ENCODE assay signal across 1 cellular context in the genomic region with DNA sequence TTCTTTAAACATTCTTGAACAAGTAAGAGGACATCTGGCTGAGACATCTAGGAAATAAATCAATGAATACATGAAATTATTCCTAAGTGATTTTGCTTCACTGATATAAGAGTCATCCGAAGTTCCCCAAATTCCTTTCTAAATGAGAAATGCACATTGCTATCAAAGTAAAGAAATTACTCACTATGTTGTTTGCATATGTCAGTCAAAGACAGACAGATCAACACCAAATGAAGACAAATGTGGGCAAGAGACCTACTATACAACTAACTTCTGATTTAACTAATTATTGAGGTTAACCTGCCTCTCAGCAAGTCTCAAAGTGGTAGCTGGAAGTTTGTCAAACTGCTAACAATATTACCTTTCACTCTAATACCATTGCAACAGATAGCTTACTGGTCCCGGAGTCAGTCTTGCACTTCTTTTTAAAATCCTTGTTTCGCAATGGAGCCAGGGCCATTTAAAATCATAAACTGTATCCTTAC.
A peak's percentile ranks its signal among the peaks of the same experiment; 100 is the strongest.
TF ChIP-seq lines count a peak whose summit lies in the region.

No MANE protein-coding gene starts in this region.

TF ChIP-seq in GM12878, 131 proteins besides CTCF, POLR2A, EP300 and RAD21 (continues in another document):
- no peak for TF ChIP-seq BRCA1 (IDR thresholded peaks at IDR 0.05; ENCODE audit: low read depth, low read length)
- TF ChIP-seq NBN (IDR thresholded peaks at IDR 0.05) = no peak
- no peak for TF ChIP-seq NR2C1 (IDR thresholded peaks at IDR 0.05)
- no peak for TF ChIP-seq RAD51 (IDR thresholded peaks at IDR 0.05)
- no peak for TF ChIP-seq KAT2A (conservative IDR thresholded peaks at IDR 0.05; ENCODE audit: control insufficient read depth, low read depth, low read length)
- peak; percentile 57; the same call in 1 of the 2 replicates for TF ChIP-seq IRF4 (IDR thresholded peaks at IDR 0.05; ENCODE audit: low read depth, low read length)
- no peak for TF ChIP-seq ZSCAN29 (IDR thresholded peaks at IDR 0.05)
- TF ChIP-seq SRF (IDR thresholded peaks at IDR 0.05; ENCODE audit: low read depth in 2 of 2, low read length in 2 of 2) = no peak
- TF ChIP-seq RUNX3 (IDR thresholded peaks at IDR 0.05; ENCODE audit: low read length) = peak; percentile 62
- TF ChIP-seq MYC (IDR thresholded peaks at IDR 0.05; ENCODE audit: insufficient read depth, insufficient read length, insufficient replicate concordance, low read length, severe bottlenecking) = no peak
- TF ChIP-seq, protein P1, sequence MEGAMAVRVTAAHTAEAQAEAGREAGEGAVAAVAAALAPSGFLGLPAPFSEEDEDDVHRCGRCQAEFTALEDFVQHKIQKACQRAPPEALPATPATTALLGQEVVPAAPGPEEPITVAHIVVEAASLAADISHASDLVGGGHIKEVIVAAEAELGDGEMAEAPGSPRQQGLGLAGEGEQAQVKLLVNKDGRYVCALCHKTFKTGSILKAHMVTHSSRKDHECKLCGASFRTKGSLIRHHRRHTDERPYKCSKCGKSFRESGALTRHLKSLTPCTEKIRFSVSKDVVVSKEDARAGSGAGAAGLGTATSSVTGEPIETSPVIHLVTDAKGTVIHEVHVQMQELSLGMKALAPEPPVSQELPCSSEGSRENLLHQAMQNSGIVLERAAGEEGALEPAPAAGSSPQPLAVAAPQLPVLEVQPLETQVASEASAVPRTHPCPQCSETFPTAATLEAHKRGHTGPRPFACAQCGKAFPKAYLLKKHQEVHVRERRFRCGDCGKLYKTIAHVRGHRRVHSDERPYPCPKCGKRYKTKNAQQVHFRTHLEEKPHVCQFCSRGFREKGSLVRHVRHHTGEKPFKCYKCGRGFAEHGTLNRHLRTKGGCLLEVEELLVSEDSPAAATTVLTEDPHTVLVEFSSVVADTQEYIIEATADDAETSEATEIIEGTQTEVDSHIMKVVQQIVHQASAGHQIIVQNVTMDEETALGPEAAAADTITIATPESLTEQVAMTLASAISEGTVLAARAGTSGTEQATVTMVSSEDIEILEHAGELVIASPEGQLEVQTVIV (IDR thresholded peaks at IDR 0.05; ENCODE audit: borderline replicate concordance, partially characterized antibody) = no peak
- no peak for TF ChIP-seq USF1 (IDR thresholded peaks at IDR 0.05; ENCODE audit: borderline replicate concordance, extremely low read length, insufficient read depth, low read depth, low read length)
- TF ChIP-seq NR2F1 (conservative IDR thresholded peaks at IDR 0.05) = peak; percentile 61; the same call in 1 of the 2 replicates
- peak; percentile 58 for TF ChIP-seq IKZF1 (conservative IDR thresholded peaks at IDR 0.05)
- TF ChIP-seq SMAD5 (IDR thresholded peaks at IDR 0.05; ENCODE audit: low read depth) = no peak
- TF ChIP-seq ZNF384 (IDR thresholded peaks at IDR 0.05; ENCODE audit: borderline replicate concordance, low read depth, low read length) = no peak
- no peak for TF ChIP-seq USF2 (IDR thresholded peaks at IDR 0.05; ENCODE audit: borderline replicate concordance, low read depth, low read length)
- no peak for TF ChIP-seq IRF3 (IDR thresholded peaks at IDR 0.05)
- peak; percentile 42; the same call in 1 of the 2 replicates for TF ChIP-seq BCL11A (IDR thresholded peaks at IDR 0.05; ENCODE audit: low read depth, low read length)
- no peak for TF ChIP-seq CEBPB (IDR thresholded peaks at IDR 0.05; ENCODE audit: borderline replicate concordance in 1 of 2, low read depth in 2 of 2, low read length in 2 of 2)
- TF ChIP-seq E2F4 (IDR thresholded peaks at IDR 0.05; ENCODE audit: low read depth, low read length) = no peak
- TF ChIP-seq MAX (IDR thresholded peaks at IDR 0.05; ENCODE audit: low read depth, low read length) = no peak
- TF ChIP-seq PRDM15 (CRISPR knock-in tag; IDR thresholded peaks at IDR 0.05) = no peak
- peak; percentile 89 for TF ChIP-seq PKNOX1 (IDR thresholded peaks at IDR 0.05)
- TF ChIP-seq, protein P2, sequence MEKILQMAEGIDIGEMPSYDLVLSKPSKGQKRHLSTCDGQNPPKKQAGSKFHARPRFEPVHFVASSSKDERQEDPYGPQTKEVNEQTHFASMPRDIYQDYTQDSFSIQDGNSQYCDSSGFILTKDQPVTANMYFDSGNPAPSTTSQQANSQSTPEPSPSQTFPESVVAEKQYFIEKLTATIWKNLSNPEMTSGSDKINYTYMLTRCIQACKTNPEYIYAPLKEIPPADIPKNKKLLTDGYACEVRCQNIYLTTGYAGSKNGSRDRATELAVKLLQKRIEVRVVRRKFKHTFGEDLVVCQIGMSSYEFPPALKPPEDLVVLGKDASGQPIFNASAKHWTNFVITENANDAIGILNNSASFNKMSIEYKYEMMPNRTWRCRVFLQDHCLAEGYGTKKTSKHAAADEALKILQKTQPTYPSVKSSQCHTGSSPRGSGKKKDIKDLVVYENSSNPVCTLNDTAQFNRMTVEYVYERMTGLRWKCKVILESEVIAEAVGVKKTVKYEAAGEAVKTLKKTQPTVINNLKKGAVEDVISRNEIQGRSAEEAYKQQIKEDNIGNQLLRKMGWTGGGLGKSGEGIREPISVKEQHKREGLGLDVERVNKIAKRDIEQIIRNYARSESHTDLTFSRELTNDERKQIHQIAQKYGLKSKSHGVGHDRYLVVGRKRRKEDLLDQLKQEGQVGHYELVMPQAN (conservative IDR thresholded peaks at IDR 0.05) = no peak
- TF ChIP-seq CHD4 (IDR thresholded peaks at IDR 0.05) = no peak
- TF ChIP-seq POU2F2 (IDR thresholded peaks at IDR 0.05; ENCODE audit: borderline replicate concordance, low read depth, low read length) = peak; percentile 57; the same call in 2 of the 3 replicates
- TF ChIP-seq, protein P3, sequence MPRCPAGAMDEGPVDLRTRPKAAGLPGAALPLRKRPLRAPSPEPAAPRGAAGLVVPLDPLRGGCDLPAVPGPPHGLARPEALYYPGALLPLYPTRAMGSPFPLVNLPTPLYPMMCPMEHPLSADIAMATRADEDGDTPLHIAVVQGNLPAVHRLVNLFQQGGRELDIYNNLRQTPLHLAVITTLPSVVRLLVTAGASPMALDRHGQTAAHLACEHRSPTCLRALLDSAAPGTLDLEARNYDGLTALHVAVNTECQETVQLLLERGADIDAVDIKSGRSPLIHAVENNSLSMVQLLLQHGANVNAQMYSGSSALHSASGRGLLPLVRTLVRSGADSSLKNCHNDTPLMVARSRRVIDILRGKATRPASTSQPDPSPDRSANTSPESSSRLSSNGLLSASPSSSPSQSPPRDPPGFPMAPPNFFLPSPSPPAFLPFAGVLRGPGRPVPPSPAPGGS (IDR thresholded peaks at IDR 0.05; ENCODE audit: borderline replicate concordance, insufficient read depth, low read depth, low read length, poor library complexity, severe bottlenecking) = no peak
- TF ChIP-seq BACH1 (IDR thresholded peaks at IDR 0.05; ENCODE audit: borderline replicate concordance) = peak; percentile 75; the same call in 1 of the 2 replicates
- no peak for TF ChIP-seq CBX5 (IDR thresholded peaks at IDR 0.05; ENCODE audit: low read depth)
- TF ChIP-seq, protein P4, sequence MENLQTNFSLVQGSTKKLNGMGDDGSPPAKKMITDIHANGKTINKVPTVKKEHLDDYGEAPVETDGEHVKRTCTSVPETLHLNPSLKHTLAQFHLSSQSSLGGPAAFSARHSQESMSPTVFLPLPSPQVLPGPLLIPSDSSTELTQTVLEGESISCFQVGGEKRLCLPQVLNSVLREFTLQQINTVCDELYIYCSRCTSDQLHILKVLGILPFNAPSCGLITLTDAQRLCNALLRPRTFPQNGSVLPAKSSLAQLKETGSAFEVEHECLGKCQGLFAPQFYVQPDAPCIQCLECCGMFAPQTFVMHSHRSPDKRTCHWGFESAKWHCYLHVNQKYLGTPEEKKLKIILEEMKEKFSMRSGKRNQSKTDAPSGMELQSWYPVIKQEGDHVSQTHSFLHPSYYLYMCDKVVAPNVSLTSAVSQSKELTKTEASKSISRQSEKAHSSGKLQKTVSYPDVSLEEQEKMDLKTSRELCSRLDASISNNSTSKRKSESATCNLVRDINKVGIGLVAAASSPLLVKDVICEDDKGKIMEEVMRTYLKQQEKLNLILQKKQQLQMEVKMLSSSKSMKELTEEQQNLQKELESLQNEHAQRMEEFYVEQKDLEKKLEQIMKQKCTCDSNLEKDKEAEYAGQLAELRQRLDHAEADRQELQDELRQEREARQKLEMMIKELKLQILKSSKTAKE (IDR thresholded peaks at IDR 0.05; ENCODE audit: low read depth, poor library complexity, severe bottlenecking) = peak; percentile 35
- TF ChIP-seq SPI1 (IDR thresholded peaks at IDR 0.05; ENCODE audit: borderline replicate concordance, insufficient read depth, low read depth, low read length) = no peak
- TF ChIP-seq FOXM1 (IDR thresholded peaks at IDR 0.05; ENCODE audit: low read depth, low read length) = no peak
- no peak for TF ChIP-seq MYB (IDR thresholded peaks at IDR 0.05; ENCODE audit: borderline replicate concordance, low read depth, low read length)
- peak; percentile 87 for TF ChIP-seq JUNB (IDR thresholded peaks at IDR 0.05)
- no peak for TF ChIP-seq MEF2B (IDR thresholded peaks at IDR 0.05; ENCODE audit: partially characterized antibody, poor library complexity, severe bottlenecking)
- no peak for TF ChIP-seq SP1 (IDR thresholded peaks at IDR 0.05; ENCODE audit: low read depth, low read length)
- no peak for TF ChIP-seq FOXK2 (IDR thresholded peaks at IDR 0.05)
